In the genomic region with DNA sequence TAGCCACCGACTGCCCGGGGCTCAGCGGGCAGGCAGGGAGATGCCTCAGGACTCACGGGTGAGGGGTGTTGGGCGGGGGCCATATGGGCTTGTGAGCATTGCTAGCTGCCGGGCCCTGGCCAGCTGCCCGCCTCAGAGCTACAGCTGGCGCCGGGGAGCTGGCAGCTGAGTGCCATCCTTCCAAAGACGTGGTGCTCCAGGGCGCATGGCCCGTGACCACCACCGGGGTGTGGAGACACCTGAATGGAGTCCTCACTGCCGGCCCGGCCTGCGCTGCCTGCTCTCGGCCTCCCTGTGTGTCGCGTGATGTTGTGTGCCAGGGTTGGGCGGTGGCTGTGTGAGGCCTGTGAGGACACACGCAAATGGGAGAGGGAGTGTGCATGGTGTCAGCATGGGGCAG, we compare ENCODE assay signal across 1 cellular context.
TF ChIP-seq lines count a peak whose summit lies in the region.

No MANE protein-coding gene starts in this region.

TF ChIP-seq in IMR-90, 13 proteins besides CTCF, POLR2A, EP300 and RAD21:
- no peak for TF ChIP-seq RCOR1 (IDR thresholded peaks at IDR 0.05; ENCODE audit: insufficient replicate concordance, low read length)
- TF ChIP-seq MXI1 (IDR thresholded peaks at IDR 0.05; ENCODE audit: borderline replicate concordance, low read depth, low read length): no peak
- TF ChIP-seq, protein P1, sequence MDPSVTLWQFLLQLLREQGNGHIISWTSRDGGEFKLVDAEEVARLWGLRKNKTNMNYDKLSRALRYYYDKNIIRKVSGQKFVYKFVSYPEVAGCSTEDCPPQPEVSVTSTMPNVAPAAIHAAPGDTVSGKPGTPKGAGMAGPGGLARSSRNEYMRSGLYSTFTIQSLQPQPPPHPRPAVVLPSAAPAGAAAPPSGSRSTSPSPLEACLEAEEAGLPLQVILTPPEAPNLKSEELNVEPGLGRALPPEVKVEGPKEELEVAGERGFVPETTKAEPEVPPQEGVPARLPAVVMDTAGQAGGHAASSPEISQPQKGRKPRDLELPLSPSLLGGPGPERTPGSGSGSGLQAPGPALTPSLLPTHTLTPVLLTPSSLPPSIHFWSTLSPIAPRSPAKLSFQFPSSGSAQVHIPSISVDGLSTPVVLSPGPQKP (IDR thresholded peaks at IDR 0.05; ENCODE audit: borderline replicate concordance, low read depth, low read length): no peak
- TF ChIP-seq, protein P2, sequence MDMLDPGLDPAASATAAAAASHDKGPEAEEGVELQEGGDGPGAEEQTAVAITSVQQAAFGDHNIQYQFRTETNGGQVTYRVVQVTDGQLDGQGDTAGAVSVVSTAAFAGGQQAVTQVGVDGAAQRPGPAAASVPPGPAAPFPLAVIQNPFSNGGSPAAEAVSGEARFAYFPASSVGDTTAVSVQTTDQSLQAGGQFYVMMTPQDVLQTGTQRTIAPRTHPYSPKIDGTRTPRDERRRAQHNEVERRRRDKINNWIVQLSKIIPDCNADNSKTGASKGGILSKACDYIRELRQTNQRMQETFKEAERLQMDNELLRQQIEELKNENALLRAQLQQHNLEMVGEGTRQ (IDR thresholded peaks at IDR 0.05; ENCODE audit: low read depth, low read length): no peak
- no peak for TF ChIP-seq FOS (IDR thresholded peaks at IDR 0.05; ENCODE audit: low read depth, low read length)
- TF ChIP-seq SMC3 (IDR thresholded peaks at IDR 0.05; ENCODE audit: low read depth, low read length): no peak
- TF ChIP-seq RFX5 (IDR thresholded peaks at IDR 0.05; ENCODE audit: low read depth, low read length): no peak
- no peak for TF ChIP-seq MAZ (IDR thresholded peaks at IDR 0.05; ENCODE audit: borderline replicate concordance, low read depth, low read length)
- no peak for TF ChIP-seq BHLHE40 (IDR thresholded peaks at IDR 0.05; ENCODE audit: low read depth, low read length)
- no peak for TF ChIP-seq CEBPB (IDR thresholded peaks at IDR 0.05; ENCODE audit: low read depth, low read length)
- TF ChIP-seq NFE2L2 (IDR thresholded peaks at IDR 0.05; ENCODE audit: low read depth, low read length): no peak
- no peak for TF ChIP-seq MAFK (IDR thresholded peaks at IDR 0.05; ENCODE audit: low read depth, low read length)
- TF ChIP-seq CHD1 (IDR thresholded peaks at IDR 0.05; ENCODE audit: low read depth, low read length): no peak
